18 cellular contexts compared by ENCODE assay signal in the genomic region with DNA sequence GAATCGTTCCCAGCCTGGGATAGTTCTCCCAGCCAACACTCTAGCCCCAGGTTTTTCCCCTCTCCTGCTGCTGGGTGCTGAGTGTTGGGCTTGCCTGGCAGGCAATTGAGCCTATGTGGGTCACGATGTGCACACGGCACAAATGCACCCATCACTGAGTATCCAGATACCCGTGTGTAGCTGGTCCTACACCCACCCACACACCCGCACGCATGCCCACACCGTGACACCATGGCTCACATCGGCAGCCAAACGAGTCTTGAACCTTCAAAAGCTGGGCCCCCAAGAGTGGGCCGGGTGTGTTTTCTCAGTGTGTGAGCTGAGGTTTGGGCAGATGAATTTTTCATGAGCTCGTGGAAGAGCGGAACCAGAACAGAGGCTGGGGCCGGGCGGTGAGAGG.
"Had no signal": no experiment of that assay in that cellular context is flagged by ENCODE, and none has a peak within 500 bp of the region (broad histone marks: within the 10 kb centered on the region; RNA-seq: fewer than 3 reads in every experiment).

No MANE protein-coding gene starts in this region.

- H3K4me1 ChIP-seq: colonic mucosa, heart left ventricle, spleen had no signal

- H3K9me3 ChIP-seq: colonic mucosa, heart left ventricle, spleen, thoracic aorta had no signal

- H3K27ac Mint-ChIP-seq: stimulated activated naive B cell treated with anti-CD40 and anti-IgM and Interleukin-4, amounts not matched to agents 10 μg/mL and 1 μg/mL and 100 μg/mL, for 72 hours; stimulated activated naive CD8-positive, alpha-beta T cell treated with anti-CD3 and anti-CD28 coated beads, Interleukin-15, amount 100 ng/mL, for 72 hours had no signal

- H3K4me3 Mint-ChIP-seq: neural progenitor cell; stimulated activated naive B cell treated with anti-CD40 and anti-IgM and Interleukin-4, amounts not matched to agents 10 μg/mL and 1 μg/mL and 100 μg/mL, for 72 hours; stimulated activated naive CD8-positive, alpha-beta T cell treated with anti-CD3 and anti-CD28 coated beads, Interleukin-15, amount 100 ng/mL, for 72 hours had no signal

- H3K4me2 ChIP-seq: neural progenitor cell had no signal

- H3K27me3 ChIP-seq: colonic mucosa, neural progenitor cell had no signal

- DNase-seq: cerebellar nuclear complex; colonic mucosa; dermis blood vessel endothelial cell; effector CD4-positive, alpha-beta T cell; foreskin melanocyte; heart left ventricle; hippocampal formation; kidney glomerular epithelial cell; naive B cell; stimulated activated CD4-positive, alpha-beta T cell treated with anti-CD3 and anti-CD28 coated beads, Interleukin-15, amount 100 ng/mL, for 24 hours; stimulated activated CD4-positive, alpha-beta T cell treated with anti-CD3 and anti-CD28 coated beads, Interleukin-1b, Interleukin-23, amount 100 ng/mL, for 48 hours; stimulated activated CD4-positive, alpha-beta T cell treated with anti-CD3 and anti-CD28 coated beads, Interleukin-4, amount 100 ng/mL, for 24 hours; stimulated activated naive B cell treated with anti-CD40 and anti-IgM and Interleukin-4, amounts not matched to agents 10 μg/mL and 1 μg/mL and 100 μg/mL, for 72 hours; stimulated activated naive CD8-positive, alpha-beta T cell treated with anti-CD3 and anti-CD28 coated beads, Interleukin-15, amount 100 ng/mL, for 72 hours; trophoblast cell had no signal

- H3K4me1 Mint-ChIP-seq: naive B cell; stimulated activated naive B cell treated with anti-CD40 and anti-IgM and Interleukin-4, amounts not matched to agents 10 μg/mL and 1 μg/mL and 100 μg/mL, for 72 hours; stimulated activated naive CD8-positive, alpha-beta T cell treated with anti-CD3 and anti-CD28 coated beads, Interleukin-15, amount 100 ng/mL, for 72 hours had no signal

- H3K27ac ChIP-seq: colonic mucosa, heart left ventricle, neural progenitor cell, spleen, thoracic aorta had no signal

- H3K36me3 ChIP-seq: colonic mucosa, heart left ventricle, neural progenitor cell, spleen, thoracic aorta had no signal

- H2AFZ ChIP-seq: neural progenitor cell had no signal

- H3K4me3 ChIP-seq: colonic mucosa, heart left ventricle, neural progenitor cell, spleen, thoracic aorta had no signal

- H3K9me3 Mint-ChIP-seq: naive B cell; neural progenitor cell; stimulated activated naive B cell treated with anti-CD40 and anti-IgM and Interleukin-4, amounts not matched to agents 10 μg/mL and 1 μg/mL and 100 μg/mL, for 72 hours; stimulated activated naive CD8-positive, alpha-beta T cell treated with anti-CD3 and anti-CD28 coated beads, Interleukin-15, amount 100 ng/mL, for 72 hours had no signal

- H3K36me3 Mint-ChIP-seq: naive B cell; neural progenitor cell; stimulated activated naive B cell treated with anti-CD40 and anti-IgM and Interleukin-4, amounts not matched to agents 10 μg/mL and 1 μg/mL and 100 μg/mL, for 72 hours had no signal
